ENCODE assay signal across 10 cellular contexts in the genomic region with DNA sequence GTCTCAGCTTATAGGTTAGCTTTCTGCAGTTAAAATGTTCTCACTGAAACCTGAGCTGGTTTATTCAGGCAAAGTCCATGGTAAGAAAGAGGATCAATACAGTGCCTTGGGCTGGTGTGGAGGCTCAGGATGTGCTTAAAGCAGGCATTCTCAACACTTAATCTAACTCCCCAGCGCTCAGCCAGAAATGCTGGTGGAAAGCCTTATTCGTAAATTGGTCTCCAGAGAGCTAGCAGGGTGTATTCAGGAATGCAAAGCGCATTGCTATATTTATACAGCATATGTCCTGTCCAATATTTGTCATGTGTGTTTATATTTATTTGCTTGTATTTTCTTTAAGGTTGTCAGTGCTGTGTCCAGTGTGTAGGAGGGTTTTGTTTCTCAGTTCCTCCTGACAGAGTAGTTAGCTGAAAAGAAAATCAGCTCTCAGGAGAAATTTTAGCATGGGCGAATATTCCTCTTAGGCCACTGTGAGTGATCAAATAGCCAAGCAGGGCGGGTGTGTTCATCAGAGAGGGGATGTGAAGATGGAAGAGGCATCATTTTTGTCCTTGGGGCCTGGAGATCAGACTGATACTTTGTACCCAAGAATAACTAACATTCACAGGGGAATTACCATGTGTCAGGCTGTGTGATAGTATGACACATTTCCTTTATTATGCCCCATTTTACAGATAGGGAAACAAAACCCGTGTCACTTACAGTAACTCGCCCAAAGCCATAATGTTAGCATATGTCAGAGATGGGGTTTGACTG.
DNase-seq lines count a peak whose midpoint lies in the region; ATAC-seq and TF ChIP-seq lines count a peak whose summit lies in the region.
"Had no signal": no experiment of that assay in that cellular context is flagged by ENCODE, and none has a peak within 500 bp of the region (broad histone marks: within the 10 kb centered on the region; RNA-seq: fewer than 3 reads in every experiment).

No MANE protein-coding gene starts in this region.

- H3K27ac ChIP-seq in CD4-positive, alpha-beta T cell (ENCODE audit: low read depth, low read length), result no peak overlapping the region
- no peak overlapping the region for H3K27ac ChIP-seq in GM23338 (ENCODE audit: low read depth)

- H3K9me3 ChIP-seq in CD4-positive, alpha-beta T cell (ENCODE audit: control insufficient read depth, low read length), result no peaks in the 10 kb centered on the region
- H3K9me3 ChIP-seq: BE2C had no signal

- DNase-seq in activated naive CD4-positive, alpha-beta T cell (lab: John Stamatoyannopoulos, UW), result no peak
- DNase-seq in NCI-H69 (lab: John Stamatoyannopoulos, UW), result peak; percentile 44
- no peak for DNase-seq in stimulated activated naive CD8-positive, alpha-beta T cell treated with anti-CD3 and anti-CD28 coated beads, Interleukin-15, Interleukin-2, amounts not matched to agents 100 U/mL and 50 U/mL, for 24 hours
- no peak for DNase-seq in NCI-H510A (lab: John Stamatoyannopoulos, UW)
- no peak for DNase-seq in CD4-positive, alpha-beta T cell
- no peak for DNase-seq in GM23338 (ENCODE audit: low spot score)
- DNase-seq: activated naive CD4-positive, alpha-beta T cell treated with anti-CD3 and anti-CD28 coated beads, Interleukin-2, amount 10 ng/mL, durations not matched to agents 7 days and 5 days; BE2C had no signal

- H4K20me1 ChIP-seq in GM23338 (replicated peaks; ENCODE audit: insufficient read depth), result no peaks in the 10 kb centered on the region

- H3K4me1 Mint-ChIP-seq in activated naive CD4-positive, alpha-beta T cell treated with anti-CD3 and anti-CD28 coated beads, Interleukin-2, amount 50 U/mL, for 24 hours, result peaks cover 5% of the 10 kb centered on the region
- no peaks in the 10 kb centered on the region for H3K4me1 Mint-ChIP-seq in CD4-positive, alpha-beta T cell (ENCODE audit: low read depth)
- peaks cover 6% of the 10 kb centered on the region for H3K4me1 Mint-ChIP-seq in GM23338
- H3K4me1 Mint-ChIP-seq: activated naive CD4-positive, alpha-beta T cell treated with anti-CD3 and anti-CD28 coated beads, Interleukin-2, amount 10 ng/mL, durations not matched to agents 7 days and 5 days had no signal

- no peaks in the 10 kb centered on the region for H3F3A ChIP-seq in GM23338 (replicated peaks; ENCODE audit: low read depth)

- H3K4me2 ChIP-seq in GM23338, result no peak overlapping the region

- no peaks in the 10 kb centered on the region for H3K4me1 ChIP-seq in GM23338 (ENCODE audit: insufficient read depth)
- H3K4me1 ChIP-seq: BE2C had no signal

- H3K27me3 Mint-ChIP-seq in activated naive CD4-positive, alpha-beta T cell treated with anti-CD3 and anti-CD28 coated beads, Interleukin-2, amount 50 U/mL, for 24 hours, result no peaks in the 10 kb centered on the region
- no peaks in the 10 kb centered on the region for H3K27me3 Mint-ChIP-seq in CD4-positive, alpha-beta T cell
- peaks cover under 1% of the 10 kb centered on the region for H3K27me3 Mint-ChIP-seq in GM23338 (ENCODE audit: insufficient read depth, low read depth, poor library complexity)
- H3K27me3 Mint-ChIP-seq: activated naive CD4-positive, alpha-beta T cell treated with anti-CD3 and anti-CD28 coated beads, Interleukin-2, amount 10 ng/mL, durations not matched to agents 7 days and 5 days had no signal

- CTCF ChIA-PET in CD4-positive, alpha-beta T cell (lab: Charles Lee), result no interaction called here

- POLR2A ChIA-PET in CD4-positive, alpha-beta T cell (lab: Charles Lee), result no interaction called here

- no peak overlapping the region for H3K4me3 Mint-ChIP-seq in activated naive CD4-positive, alpha-beta T cell treated with anti-CD3 and anti-CD28 coated beads, Interleukin-2, amount 50 U/mL, for 24 hours
- no peak overlapping the region for H3K4me3 Mint-ChIP-seq in CD4-positive, alpha-beta T cell
- H3K4me3 Mint-ChIP-seq in GM23338, result no peak overlapping the region
- H3K4me3 Mint-ChIP-seq: activated naive CD4-positive, alpha-beta T cell treated with anti-CD3 and anti-CD28 coated beads, Interleukin-2, amount 10 ng/mL, durations not matched to agents 7 days and 5 days had no signal

- no peaks in the 10 kb centered on the region for H3K9me3 Mint-ChIP-seq in activated naive CD4-positive, alpha-beta T cell treated with anti-CD3 and anti-CD28 coated beads, Interleukin-2, amount 50 U/mL, for 24 hours
- no peaks in the 10 kb centered on the region for H3K9me3 Mint-ChIP-seq in CD4-positive, alpha-beta T cell
- H3K9me3 Mint-ChIP-seq in GM23338, result no peaks in the 10 kb centered on the region
- H3K9me3 Mint-ChIP-seq: activated naive CD4-positive, alpha-beta T cell treated with anti-CD3 and anti-CD28 coated beads, Interleukin-2, amount 10 ng/mL, durations not matched to agents 7 days and 5 days had no signal

- no peak overlapping the region for H3K4me3 ChIP-seq in GM23338

- ATAC-seq in HG02610 (IDR thresholded peaks at IDR 0.05; ENCODE audit: unreplicated experiment) (peak; percentile 79), GM23338 (no peak; the same call in 2 of the 3 replicates)
- ATAC-seq in stimulated activated naive CD8-positive, alpha-beta T cell treated with anti-CD3 and anti-CD28 coated beads, Interleukin-15, Interleukin-2, amounts not matched to agents 100 U/mL and 50 U/mL, for 24 hours, result peak; percentile 89
- no peak for ATAC-seq in CD4-positive, alpha-beta T cell (ENCODE audit: poor library complexity)

- H3K27ac Mint-ChIP-seq in activated naive CD4-positive, alpha-beta T cell treated with anti-CD3 and anti-CD28 coated beads, Interleukin-2, amount 50 U/mL, for 24 hours, result peak overlapping the region; percentile 59
- H3K27ac Mint-ChIP-seq in CD4-positive, alpha-beta T cell, result no peak overlapping the region
- no peak overlapping the region for H3K27ac Mint-ChIP-seq in GM23338
- H3K27ac Mint-ChIP-seq: activated naive CD4-positive, alpha-beta T cell treated with anti-CD3 and anti-CD28 coated beads, Interleukin-2, amount 10 ng/mL, durations not matched to agents 7 days and 5 days had no signal

- H2AFZ ChIP-seq in GM23338, result no peak overlapping the region

- no peaks in the 10 kb centered on the region for H3K9me2 ChIP-seq in GM23338 (ENCODE audit: insufficient read depth)

- no peaks in the 10 kb centered on the region for H3K27me3 ChIP-seq in CD4-positive, alpha-beta T cell (ENCODE audit: control insufficient read depth, insufficient read depth, low read length)
- H3K27me3 ChIP-seq in GM23338 (ENCODE audit: insufficient read depth), result no peaks in the 10 kb centered on the region
- H3K27me3 ChIP-seq: BE2C had no signal

- intact Hi-C loops in CD4-positive, alpha-beta T cell (cut with DNase I, micrococcal nuclease), result no loop called here

- no peak for TF ChIP-seq CTCF in CD4-positive, alpha-beta T cell (IDR thresholded peaks at IDR 0.05)
- TF ChIP-seq CTCF in GM23338 (conservative IDR thresholded peaks at IDR 0.05; ENCODE audit: low read depth in 2 of 2), result no peak

- H3K79me2 ChIP-seq in GM23338 (replicated peaks; ENCODE audit: insufficient read depth), result no peaks in the 10 kb centered on the region

- peaks cover 30% of the 10 kb centered on the region for H3K36me3 Mint-ChIP-seq in activated naive CD4-positive, alpha-beta T cell treated with anti-CD3 and anti-CD28 coated beads, Interleukin-2, amount 50 U/mL, for 24 hours
- peaks cover 99% of the 10 kb centered on the region for H3K36me3 Mint-ChIP-seq in CD4-positive, alpha-beta T cell (ENCODE audit: low read depth)
- H3K36me3 Mint-ChIP-seq in GM23338 (ENCODE audit: low read depth), result no peaks in the 10 kb centered on the region

- no peaks in the 10 kb centered on the region for H3K36me3 ChIP-seq in GM23338 (ENCODE audit: insufficient read depth)
- H3K36me3 ChIP-seq: BE2C had no signal

TF ChIP-seq in GM23338, 12 proteins besides CTCF, POLR2A, EP300 and RAD21 (continues in another document):
- TF ChIP-seq REST (IDR thresholded peaks at IDR 0.05; ENCODE audit: unreplicated experiment) (no peak), CREB1 (CRISPR knock-in tag; IDR thresholded peaks at IDR 0.05; ENCODE audit: low read depth) (no peak), STAT1 (IDR thresholded peaks at IDR 0.05; ENCODE audit: unreplicated experiment) (no peak), NANOG (IDR thresholded peaks at IDR 0.05; ENCODE audit: borderline replicate concordance) (no peak), EZH2 (IDR thresholded peaks at IDR 0.05; ENCODE audit: low read depth, unreplicated experiment) (no peak), POLR2AphosphoS5 (IDR thresholded peaks at IDR 0.05; ENCODE audit: low read depth) (no peak), ZNF114 (CRISPR knock-in tag; IDR thresholded peaks at IDR 0.05) (no peak), JUNB (IDR thresholded peaks at IDR 0.05; ENCODE audit: unreplicated experiment) (no peak)
- TF ChIP-seq, protein P1, sequence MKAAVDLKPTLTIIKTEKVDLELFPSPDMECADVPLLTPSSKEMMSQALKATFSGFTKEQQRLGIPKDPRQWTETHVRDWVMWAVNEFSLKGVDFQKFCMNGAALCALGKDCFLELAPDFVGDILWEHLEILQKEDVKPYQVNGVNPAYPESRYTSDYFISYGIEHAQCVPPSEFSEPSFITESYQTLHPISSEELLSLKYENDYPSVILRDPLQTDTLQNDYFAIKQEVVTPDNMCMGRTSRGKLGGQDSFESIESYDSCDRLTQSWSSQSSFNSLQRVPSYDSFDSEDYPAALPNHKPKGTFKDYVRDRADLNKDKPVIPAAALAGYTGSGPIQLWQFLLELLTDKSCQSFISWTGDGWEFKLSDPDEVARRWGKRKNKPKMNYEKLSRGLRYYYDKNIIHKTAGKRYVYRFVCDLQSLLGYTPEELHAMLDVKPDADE (IDR thresholded peaks at IDR 0.05), result no peak

Comparison
In these comparisons a context has a peak if more than half of its experiments do, and no peak if none do; other contexts are left out.
1. ATAC-seq: peak in HG02610 (single experiment) and stimulated activated naive CD8-positive, alpha-beta T cell treated with anti-CD3 and anti-CD28 coated beads, Interleukin-15, Interleukin-2, amounts not matched to agents 100 U/mL and 50 U/mL, for 24 hours (single experiment); none in CD4-positive, alpha-beta T cell (single experiment) and GM23338 (single experiment).